1 cellular context compared by ENCODE assay signal in the genomic region with DNA sequence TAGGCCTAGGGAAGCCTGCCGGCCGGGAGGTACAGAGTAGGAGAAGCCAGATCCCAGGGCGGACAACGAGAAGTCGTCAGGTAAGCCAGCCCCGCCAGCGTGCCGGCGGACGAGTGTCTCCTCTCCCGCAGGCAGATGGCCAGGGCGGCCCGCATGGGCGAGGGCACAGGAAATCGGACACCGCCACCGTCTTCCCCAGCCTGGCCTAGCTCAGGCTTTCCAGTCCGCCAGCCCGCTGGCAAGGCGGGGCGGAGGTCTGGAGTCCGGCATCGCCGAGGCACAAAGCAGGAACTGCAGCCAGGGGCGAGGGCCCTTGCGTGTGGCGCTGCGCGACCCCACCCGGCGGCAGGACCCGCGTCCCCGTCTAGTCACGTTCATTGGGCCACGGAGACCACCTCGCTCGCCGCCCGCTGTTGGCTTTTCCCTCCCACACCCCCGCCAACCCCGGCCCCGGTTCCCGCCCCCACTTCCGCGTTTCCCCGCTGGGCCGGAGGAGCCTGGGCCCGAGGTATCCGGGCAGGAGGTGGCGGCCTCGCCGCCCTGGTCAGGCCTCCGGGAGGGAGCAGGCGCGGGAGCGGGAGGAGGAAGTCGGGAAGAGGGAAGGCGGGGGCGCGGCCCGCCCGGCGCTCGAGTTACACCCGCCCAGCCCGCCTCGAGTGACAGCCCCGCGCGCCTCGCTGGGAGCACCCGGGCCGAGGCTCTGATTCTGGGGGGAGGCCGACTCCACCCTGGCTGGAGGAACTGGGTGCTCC.
TF ChIP-seq lines count a peak whose summit lies in the region.

A gene (plus strand): TSS at position 655 of the 752 bp plus-strand sequence. CDS start 39,727 bp downstream, outside the sequence.

TF ChIP-seq in WTC11, 78 proteins besides CTCF, POLR2A, EP300 and RAD21 (continued from another document):
- TF ChIP-seq, protein P1, sequence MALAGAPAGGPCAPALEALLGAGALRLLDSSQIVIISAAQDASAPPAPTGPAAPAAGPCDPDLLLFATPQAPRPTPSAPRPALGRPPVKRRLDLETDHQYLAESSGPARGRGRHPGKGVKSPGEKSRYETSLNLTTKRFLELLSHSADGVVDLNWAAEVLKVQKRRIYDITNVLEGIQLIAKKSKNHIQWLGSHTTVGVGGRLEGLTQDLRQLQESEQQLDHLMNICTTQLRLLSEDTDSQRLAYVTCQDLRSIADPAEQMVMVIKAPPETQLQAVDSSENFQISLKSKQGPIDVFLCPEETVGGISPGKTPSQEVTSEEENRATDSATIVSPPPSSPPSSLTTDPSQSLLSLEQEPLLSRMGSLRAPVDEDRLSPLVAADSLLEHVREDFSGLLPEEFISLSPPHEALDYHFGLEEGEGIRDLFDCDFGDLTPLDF (CRISPR knock-in tag; IDR thresholded peaks at IDR 0.05): no peak
- TF ChIP-seq, protein P2, sequence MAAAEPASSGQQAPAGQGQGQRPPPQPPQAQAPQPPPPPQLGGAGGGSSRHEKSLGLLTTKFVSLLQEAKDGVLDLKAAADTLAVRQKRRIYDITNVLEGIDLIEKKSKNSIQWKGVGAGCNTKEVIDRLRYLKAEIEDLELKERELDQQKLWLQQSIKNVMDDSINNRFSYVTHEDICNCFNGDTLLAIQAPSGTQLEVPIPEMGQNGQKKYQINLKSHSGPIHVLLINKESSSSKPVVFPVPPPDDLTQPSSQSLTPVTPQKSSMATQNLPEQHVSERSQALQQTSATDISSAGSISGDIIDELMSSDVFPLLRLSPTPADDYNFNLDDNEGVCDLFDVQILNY (CRISPR knock-in tag; IDR thresholded peaks at IDR 0.05): peak; percentile 17
- TF ChIP-seq, protein P3, sequence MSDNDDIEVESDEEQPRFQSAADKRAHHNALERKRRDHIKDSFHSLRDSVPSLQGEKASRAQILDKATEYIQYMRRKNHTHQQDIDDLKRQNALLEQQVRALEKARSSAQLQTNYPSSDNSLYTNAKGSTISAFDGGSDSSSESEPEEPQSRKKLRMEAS (CRISPR knock-in tag; IDR thresholded peaks at IDR 0.05): peak; percentile 76
- TF ChIP-seq OVOL2 (CRISPR knock-in tag; IDR thresholded peaks at IDR 0.05; ENCODE audit: borderline replicate concordance): no peak
- TF ChIP-seq, protein P4, sequence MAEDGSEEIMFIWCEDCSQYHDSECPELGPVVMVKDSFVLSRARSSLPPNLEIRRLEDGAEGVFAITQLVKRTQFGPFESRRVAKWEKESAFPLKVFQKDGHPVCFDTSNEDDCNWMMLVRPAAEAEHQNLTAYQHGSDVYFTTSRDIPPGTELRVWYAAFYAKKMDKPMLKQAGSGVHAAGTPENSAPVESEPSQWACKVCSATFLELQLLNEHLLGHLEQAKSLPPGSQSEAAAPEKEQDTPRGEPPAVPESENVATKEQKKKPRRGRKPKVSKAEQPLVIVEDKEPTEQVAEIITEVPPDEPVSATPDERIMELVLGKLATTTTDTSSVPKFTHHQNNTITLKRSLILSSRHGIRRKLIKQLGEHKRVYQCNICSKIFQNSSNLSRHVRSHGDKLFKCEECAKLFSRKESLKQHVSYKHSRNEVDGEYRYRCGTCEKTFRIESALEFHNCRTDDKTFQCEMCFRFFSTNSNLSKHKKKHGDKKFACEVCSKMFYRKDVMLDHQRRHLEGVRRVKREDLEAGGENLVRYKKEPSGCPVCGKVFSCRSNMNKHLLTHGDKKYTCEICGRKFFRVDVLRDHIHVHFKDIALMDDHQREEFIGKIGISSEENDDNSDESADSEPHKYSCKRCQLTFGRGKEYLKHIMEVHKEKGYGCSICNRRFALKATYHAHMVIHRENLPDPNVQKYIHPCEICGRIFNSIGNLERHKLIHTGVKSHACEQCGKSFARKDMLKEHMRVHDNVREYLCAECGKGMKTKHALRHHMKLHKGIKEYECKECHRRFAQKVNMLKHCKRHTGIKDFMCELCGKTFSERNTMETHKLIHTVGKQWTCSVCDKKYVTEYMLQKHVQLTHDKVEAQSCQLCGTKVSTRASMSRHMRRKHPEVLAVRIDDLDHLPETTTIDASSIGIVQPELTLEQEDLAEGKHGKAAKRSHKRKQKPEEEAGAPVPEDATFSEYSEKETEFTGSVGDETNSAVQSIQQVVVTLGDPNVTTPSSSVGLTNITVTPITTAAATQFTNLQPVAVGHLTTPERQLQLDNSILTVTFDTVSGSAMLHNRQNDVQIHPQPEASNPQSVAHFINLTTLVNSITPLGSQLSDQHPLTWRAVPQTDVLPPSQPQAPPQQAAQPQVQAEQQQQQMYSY (CRISPR knock-in tag; IDR thresholded peaks at IDR 0.05): peak; percentile 61; the same call in 1 of the 2 replicates
- peak; percentile 61; the same call in 1 of the 2 replicates for TF ChIP-seq NR2C2 (CRISPR knock-in tag; IDR thresholded peaks at IDR 0.05)
- TF ChIP-seq, protein P5, sequence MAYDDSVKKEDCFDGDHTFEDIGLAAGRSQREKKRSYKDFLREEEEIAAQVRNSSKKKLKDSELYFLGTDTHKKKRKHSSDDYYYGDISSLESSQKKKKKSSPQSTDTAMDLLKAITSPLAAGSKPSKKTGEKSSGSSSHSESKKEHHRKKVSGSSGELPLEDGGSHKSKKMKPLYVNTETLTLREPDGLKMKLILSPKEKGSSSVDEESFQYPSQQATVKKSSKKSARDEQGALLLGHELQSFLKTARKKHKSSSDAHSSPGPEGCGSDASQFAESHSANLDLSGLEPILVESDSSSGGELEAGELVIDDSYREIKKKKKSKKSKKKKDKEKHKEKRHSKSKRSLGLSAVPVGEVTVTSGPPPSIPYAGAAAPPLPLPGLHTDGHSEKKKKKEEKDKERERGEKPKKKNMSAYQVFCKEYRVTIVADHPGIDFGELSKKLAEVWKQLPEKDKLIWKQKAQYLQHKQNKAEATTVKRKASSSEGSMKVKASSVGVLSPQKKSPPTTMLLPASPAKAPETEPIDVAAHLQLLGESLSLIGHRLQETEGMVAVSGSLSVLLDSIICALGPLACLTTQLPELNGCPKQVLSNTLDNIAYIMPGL (CRISPR knock-in tag; IDR thresholded peaks at IDR 0.05): peak; percentile 69; the same call in 1 of the 2 replicates
- TF ChIP-seq, protein P6, sequence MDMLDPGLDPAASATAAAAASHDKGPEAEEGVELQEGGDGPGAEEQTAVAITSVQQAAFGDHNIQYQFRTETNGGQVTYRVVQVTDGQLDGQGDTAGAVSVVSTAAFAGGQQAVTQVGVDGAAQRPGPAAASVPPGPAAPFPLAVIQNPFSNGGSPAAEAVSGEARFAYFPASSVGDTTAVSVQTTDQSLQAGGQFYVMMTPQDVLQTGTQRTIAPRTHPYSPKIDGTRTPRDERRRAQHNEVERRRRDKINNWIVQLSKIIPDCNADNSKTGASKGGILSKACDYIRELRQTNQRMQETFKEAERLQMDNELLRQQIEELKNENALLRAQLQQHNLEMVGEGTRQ (CRISPR knock-in tag; IDR thresholded peaks at IDR 0.05): peak; percentile 36; the same call in 1 of the 2 replicates
- TF ChIP-seq NFYB (CRISPR knock-in tag; conservative IDR thresholded peaks at IDR 0.05; ENCODE audit: low read depth): 0 out of 2 replicates have a peak, but pooled peaks have one; percentile 25
- peak; percentile 68; the same call in 1 of the 2 replicates for TF ChIP-seq FOXP1 (CRISPR knock-in tag; IDR thresholded peaks at IDR 0.05; ENCODE audit: borderline replicate concordance)
- 0 out of 2 replicates have a peak, but pooled peaks have one; percentile 25 for TF ChIP-seq NFATC4 (CRISPR knock-in tag; IDR thresholded peaks at IDR 0.05)
- TF ChIP-seq, protein P7, sequence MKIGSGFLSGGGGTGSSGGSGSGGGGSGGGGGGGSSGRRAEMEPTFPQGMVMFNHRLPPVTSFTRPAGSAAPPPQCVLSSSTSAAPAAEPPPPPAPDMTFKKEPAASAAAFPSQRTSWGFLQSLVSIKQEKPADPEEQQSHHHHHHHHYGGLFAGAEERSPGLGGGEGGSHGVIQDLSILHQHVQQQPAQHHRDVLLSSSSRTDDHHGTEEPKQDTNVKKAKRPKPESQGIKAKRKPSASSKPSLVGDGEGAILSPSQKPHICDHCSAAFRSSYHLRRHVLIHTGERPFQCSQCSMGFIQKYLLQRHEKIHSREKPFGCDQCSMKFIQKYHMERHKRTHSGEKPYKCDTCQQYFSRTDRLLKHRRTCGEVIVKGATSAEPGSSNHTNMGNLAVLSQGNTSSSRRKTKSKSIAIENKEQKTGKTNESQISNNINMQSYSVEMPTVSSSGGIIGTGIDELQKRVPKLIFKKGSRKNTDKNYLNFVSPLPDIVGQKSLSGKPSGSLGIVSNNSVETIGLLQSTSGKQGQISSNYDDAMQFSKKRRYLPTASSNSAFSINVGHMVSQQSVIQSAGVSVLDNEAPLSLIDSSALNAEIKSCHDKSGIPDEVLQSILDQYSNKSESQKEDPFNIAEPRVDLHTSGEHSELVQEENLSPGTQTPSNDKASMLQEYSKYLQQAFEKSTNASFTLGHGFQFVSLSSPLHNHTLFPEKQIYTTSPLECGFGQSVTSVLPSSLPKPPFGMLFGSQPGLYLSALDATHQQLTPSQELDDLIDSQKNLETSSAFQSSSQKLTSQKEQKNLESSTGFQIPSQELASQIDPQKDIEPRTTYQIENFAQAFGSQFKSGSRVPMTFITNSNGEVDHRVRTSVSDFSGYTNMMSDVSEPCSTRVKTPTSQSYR (CRISPR knock-in tag; IDR thresholded peaks at IDR 0.05): peak; percentile 75; the same call in 1 of the 2 replicates
- peak; percentile 11; the same call in 1 of the 2 replicates for TF ChIP-seq TEAD1 (CRISPR knock-in tag; IDR thresholded peaks at IDR 0.05)
- TF ChIP-seq, protein P8, sequence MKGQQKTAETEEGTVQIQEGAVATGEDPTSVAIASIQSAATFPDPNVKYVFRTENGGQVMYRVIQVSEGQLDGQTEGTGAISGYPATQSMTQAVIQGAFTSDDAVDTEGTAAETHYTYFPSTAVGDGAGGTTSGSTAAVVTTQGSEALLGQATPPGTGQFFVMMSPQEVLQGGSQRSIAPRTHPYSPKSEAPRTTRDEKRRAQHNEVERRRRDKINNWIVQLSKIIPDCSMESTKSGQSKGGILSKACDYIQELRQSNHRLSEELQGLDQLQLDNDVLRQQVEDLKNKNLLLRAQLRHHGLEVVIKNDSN (CRISPR knock-in tag; IDR thresholded peaks at IDR 0.05): peak; percentile 20; the same call in 1 of the 2 replicates
- peak; percentile 29; the same call in 1 of the 2 replicates for TF ChIP-seq ZNF232 (CRISPR knock-in tag; IDR thresholded peaks at IDR 0.05)
- TF ChIP-seq, protein P9, sequence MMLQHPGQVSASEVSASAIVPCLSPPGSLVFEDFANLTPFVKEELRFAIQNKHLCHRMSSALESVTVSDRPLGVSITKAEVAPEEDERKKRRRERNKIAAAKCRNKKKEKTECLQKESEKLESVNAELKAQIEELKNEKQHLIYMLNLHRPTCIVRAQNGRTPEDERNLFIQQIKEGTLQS (CRISPR knock-in tag; conservative IDR thresholded peaks at IDR 0.05): no peak
- TF ChIP-seq, protein P10, sequence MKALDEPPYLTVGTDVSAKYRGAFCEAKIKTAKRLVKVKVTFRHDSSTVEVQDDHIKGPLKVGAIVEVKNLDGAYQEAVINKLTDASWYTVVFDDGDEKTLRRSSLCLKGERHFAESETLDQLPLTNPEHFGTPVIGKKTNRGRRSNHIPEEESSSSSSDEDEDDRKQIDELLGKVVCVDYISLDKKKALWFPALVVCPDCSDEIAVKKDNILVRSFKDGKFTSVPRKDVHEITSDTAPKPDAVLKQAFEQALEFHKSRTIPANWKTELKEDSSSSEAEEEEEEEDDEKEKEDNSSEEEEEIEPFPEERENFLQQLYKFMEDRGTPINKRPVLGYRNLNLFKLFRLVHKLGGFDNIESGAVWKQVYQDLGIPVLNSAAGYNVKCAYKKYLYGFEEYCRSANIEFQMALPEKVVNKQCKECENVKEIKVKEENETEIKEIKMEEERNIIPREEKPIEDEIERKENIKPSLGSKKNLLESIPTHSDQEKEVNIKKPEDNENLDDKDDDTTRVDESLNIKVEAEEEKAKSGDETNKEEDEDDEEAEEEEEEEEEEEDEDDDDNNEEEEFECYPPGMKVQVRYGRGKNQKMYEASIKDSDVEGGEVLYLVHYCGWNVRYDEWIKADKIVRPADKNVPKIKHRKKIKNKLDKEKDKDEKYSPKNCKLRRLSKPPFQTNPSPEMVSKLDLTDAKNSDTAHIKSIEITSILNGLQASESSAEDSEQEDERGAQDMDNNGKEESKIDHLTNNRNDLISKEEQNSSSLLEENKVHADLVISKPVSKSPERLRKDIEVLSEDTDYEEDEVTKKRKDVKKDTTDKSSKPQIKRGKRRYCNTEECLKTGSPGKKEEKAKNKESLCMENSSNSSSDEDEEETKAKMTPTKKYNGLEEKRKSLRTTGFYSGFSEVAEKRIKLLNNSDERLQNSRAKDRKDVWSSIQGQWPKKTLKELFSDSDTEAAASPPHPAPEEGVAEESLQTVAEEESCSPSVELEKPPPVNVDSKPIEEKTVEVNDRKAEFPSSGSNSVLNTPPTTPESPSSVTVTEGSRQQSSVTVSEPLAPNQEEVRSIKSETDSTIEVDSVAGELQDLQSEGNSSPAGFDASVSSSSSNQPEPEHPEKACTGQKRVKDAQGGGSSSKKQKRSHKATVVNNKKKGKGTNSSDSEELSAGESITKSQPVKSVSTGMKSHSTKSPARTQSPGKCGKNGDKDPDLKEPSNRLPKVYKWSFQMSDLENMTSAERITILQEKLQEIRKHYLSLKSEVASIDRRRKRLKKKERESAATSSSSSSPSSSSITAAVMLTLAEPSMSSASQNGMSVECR (CRISPR knock-in tag; IDR thresholded peaks at IDR 0.05; ENCODE audit: borderline replicate concordance): peak; percentile 62; the same call in 1 of the 2 replicates
- TF ChIP-seq, protein P11, sequence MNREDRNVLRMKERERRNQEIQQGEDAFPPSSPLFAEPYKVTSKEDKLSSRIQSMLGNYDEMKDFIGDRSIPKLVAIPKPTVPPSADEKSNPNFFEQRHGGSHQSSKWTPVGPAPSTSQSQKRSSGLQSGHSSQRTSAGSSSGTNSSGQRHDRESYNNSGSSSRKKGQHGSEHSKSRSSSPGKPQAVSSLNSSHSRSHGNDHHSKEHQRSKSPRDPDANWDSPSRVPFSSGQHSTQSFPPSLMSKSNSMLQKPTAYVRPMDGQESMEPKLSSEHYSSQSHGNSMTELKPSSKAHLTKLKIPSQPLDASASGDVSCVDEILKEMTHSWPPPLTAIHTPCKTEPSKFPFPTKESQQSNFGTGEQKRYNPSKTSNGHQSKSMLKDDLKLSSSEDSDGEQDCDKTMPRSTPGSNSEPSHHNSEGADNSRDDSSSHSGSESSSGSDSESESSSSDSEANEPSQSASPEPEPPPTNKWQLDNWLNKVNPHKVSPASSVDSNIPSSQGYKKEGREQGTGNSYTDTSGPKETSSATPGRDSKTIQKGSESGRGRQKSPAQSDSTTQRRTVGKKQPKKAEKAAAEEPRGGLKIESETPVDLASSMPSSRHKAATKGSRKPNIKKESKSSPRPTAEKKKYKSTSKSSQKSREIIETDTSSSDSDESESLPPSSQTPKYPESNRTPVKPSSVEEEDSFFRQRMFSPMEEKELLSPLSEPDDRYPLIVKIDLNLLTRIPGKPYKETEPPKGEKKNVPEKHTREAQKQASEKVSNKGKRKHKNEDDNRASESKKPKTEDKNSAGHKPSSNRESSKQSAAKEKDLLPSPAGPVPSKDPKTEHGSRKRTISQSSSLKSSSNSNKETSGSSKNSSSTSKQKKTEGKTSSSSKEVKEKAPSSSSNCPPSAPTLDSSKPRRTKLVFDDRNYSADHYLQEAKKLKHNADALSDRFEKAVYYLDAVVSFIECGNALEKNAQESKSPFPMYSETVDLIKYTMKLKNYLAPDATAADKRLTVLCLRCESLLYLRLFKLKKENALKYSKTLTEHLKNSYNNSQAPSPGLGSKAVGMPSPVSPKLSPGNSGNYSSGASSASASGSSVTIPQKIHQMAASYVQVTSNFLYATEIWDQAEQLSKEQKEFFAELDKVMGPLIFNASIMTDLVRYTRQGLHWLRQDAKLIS (CRISPR knock-in tag; IDR thresholded peaks at IDR 0.05; ENCODE audit: borderline replicate concordance): 0 out of 2 replicates have a peak, but pooled peaks have one; percentile 87
- TF ChIP-seq NR3C1 (CRISPR knock-in tag; conservative IDR thresholded peaks at IDR 0.05; ENCODE audit: low read depth): 0 out of 2 replicates have a peak, but pooled peaks have one; percentile 31
- TF ChIP-seq ZBTB21 (CRISPR knock-in tag; IDR thresholded peaks at IDR 0.05; ENCODE audit: borderline replicate concordance): peak; percentile 60; the same call in 1 of the 2 replicates
TF ChIP-seq in WTC11: peak in this region for 29.
